Comparison of ENCODE assay signal across 8 cellular contexts in genomic region chr6:127117979-127118504, GRCh38. TPM values are rescaled to one million over a fixed set of nuclear protein-coding genes. Genes with fewer than 3 reads are reported as not detected.
DNase-seq lines count a peak whose midpoint lies in the region; ATAC-seq and TF ChIP-seq lines count a peak whose summit lies in the region.

No MANE protein-coding gene starts in this region.

- peak overlapping the region; percentile 85 to 96 (median 89) for H3K27ac ChIP-seq in gastroesophageal sphincter

- DNase-seq in ELF-1 (ENCODE audit: low read depth, low spot score) = peak; percentile 23
- no peak for DNase-seq in NT2/D1 (ENCODE audit: low read depth, low spot score)
- peak; percentile 61 for DNase-seq in retina
- DNase-seq in effector CD4-positive, alpha-beta T cell = no peak
- DNase-seq in NCI-H345 treated with DMSO at 0.1 percent for 48 hours (lab: John Stamatoyannopoulos, UW; ENCODE audit: unreplicated experiment) = no peak
- DNase-seq in DMS153 treated with DMSO at 0.1 percent for 48 hours (lab: John Stamatoyannopoulos, UW; ENCODE audit: unreplicated experiment) = no peak

- H3K9me3 ChIP-seq in NT2/D1 (ENCODE audit: insufficient read depth, low read length) (no peaks in the 10 kb centered on the region), gastroesophageal sphincter (no peaks in the 10 kb centered on the region)

- 0 to 3% methylated on average over 9 to 14 of the region's 29 CpGs for WGBS in gastroesophageal sphincter (ENCODE audit: low coverage in 1 of 2), 2 donors

- no peaks in the 10 kb centered on the region for H3K4me1 ChIP-seq in NT2/D1 (ENCODE audit: insufficient read depth, insufficient read length)
- peaks cover 0 to 74% (median 9%) of the 10 kb centered on the region in 3 donors for H3K4me1 ChIP-seq in gastroesophageal sphincter

- H3K36me3 ChIP-seq in NT2/D1 (ENCODE audit: insufficient read depth, insufficient read length, low read length) (no peaks in the 10 kb centered on the region), gastroesophageal sphincter (no peaks in the 10 kb centered on the region)

- no peak for TF ChIP-seq EP300 in gastroesophageal sphincter (IDR thresholded peaks at IDR 0.05)

- TF ChIP-seq CTCF in gastroesophageal sphincter (IDR thresholded peaks at IDR 0.05) = no peak

- H3K9ac ChIP-seq in NT2/D1 (ENCODE audit: insufficient read length, low read depth) = no peak overlapping the region

- H3K4me3 ChIP-seq in NT2/D1 (ENCODE audit: insufficient read length, low read depth) = peak overlapping the region; percentile 49
- H3K4me3 ChIP-seq in gastroesophageal sphincter = peak overlapping the region; percentile 65 to 88

- H3K27me3 ChIP-seq in NT2/D1 (ENCODE audit: insufficient read depth, insufficient read length) = peaks cover 61% of the 10 kb centered on the region
- peaks cover 9% of the 10 kb centered on the region for H3K27me3 ChIP-seq in gastroesophageal sphincter

- ATAC-seq in gastroesophageal sphincter (no peak), GM18868 (IDR thresholded peaks at IDR 0.05; ENCODE audit: unreplicated experiment) (no peak)

- TF ChIP-seq POLR2A in gastroesophageal sphincter (IDR thresholded peaks at IDR 0.05) = peak in 1 of 2 donors; percentile 7

RNA-seq across cellular contexts. Expression of gene RSPO3, which starts 0.4 kb away (rescaled TPM):
- 100 to 1,000 TPM in 1 of 4 donors, 10 to 100 TPM in 3; 61.0 to 117 (median 79.6) TPM for total RNA-seq in gastroesophageal sphincter

Comparison
In these comparisons a context has a peak if more than half of its experiments do, and no peak if none do; other contexts are left out.
1. DNase-seq: peak in ELF-1 (single experiment) and retina (single experiment); none in NT2/D1 (single experiment), effector CD4-positive, alpha-beta T cell (single experiment), NCI-H345 treated with DMSO at 0.1 percent for 48 hours (single experiment) and DMS153 treated with DMSO at 0.1 percent for 48 hours (single experiment).